ENCODE assay signal across 18 cellular contexts in genomic region chr10:104735036-104735435, GRCh38.
A peak's percentile ranks its signal among the peaks of the same experiment; 100 is the strongest.
DNase-seq lines count a peak whose midpoint lies in the region; ATAC-seq, FAIRE-seq and TF ChIP-seq lines count a peak whose summit lies in the region.
"Had no signal": no experiment of that assay in that cellular context is flagged by ENCODE, and none has a peak within 500 bp of the region (broad histone marks: within the 10 kb centered on the region; RNA-seq: fewer than 3 reads in every experiment).

No MANE protein-coding gene starts in this region.

- no peak overlapping the region for H3K56ac ChIP-seq in mesendoderm (ENCODE audit: low read length)

- no peak overlapping the region for H2BK5ac ChIP-seq in mesendoderm (ENCODE audit: low read length)

- H3K4me1 ChIP-seq in mesendoderm (ENCODE audit: control insufficient read depth, low read depth, low read length): no peaks in the 10 kb centered on the region
- H3K4me1 ChIP-seq: HAP-1, SJSA1, uterus had no signal

- no peaks in the 10 kb centered on the region for H3K27me3 ChIP-seq in mesendoderm (ENCODE audit: insufficient read depth, low read length, poor library complexity)
- H3K27me3 ChIP-seq: SJSA1, uterus had no signal

- H2AK5ac ChIP-seq in mesendoderm (ENCODE audit: low read length): no peak overlapping the region

- H3K23ac ChIP-seq in mesendoderm (ENCODE audit: low read length): no peak overlapping the region

- H3K79me1 ChIP-seq in mesendoderm (ENCODE audit: low read length): no peaks in the 10 kb centered on the region

- H3K79me2 ChIP-seq in mesendoderm (ENCODE audit: control insufficient read depth, insufficient read depth, low read length): no peaks in the 10 kb centered on the region

- WGBS in mesendoderm (ENCODE audit: extremely low coverage, insufficient coverage, low lambda C conversion rate): no CpG with 5 or more reads among the region's 8 CpGs

- no peak for FAIRE-seq in H54 (lab: Jason Lieb, UNC)
- FAIRE-seq: bronchial epithelial cell, GM12891 had no signal

- no peak overlapping the region for H3K4me3 ChIP-seq in mesendoderm (ENCODE audit: low read length)
- H3K4me3 ChIP-seq: HAP-1, SJSA1, uterus had no signal

- H3K9ac ChIP-seq in mesendoderm (ENCODE audit: low read length): no peak overlapping the region

- H3K4me2 ChIP-seq in mesendoderm (ENCODE audit: low read length): no peak overlapping the region

- no peak overlapping the region for H2BK120ac ChIP-seq in mesendoderm (ENCODE audit: low read depth, low read length)

- no peak overlapping the region for H4K5ac ChIP-seq in mesendoderm (ENCODE audit: low read length)

- H4K8ac ChIP-seq in mesendoderm (ENCODE audit: low read depth, low read length): no peak overlapping the region

- H2BK15ac ChIP-seq in mesendoderm (replicated peaks; ENCODE audit: low read depth): no peak overlapping the region

- peak in 9 of 14 donors; percentile 8 to 59 (median 38) for DNase-seq in C1 segment of cervical spinal cord (lab: John Stamatoyannopoulos, UW)
- peak; percentile 22 for DNase-seq in NCI-H146 treated with DMSO at 0.1 percent for 48 hours (lab: John Stamatoyannopoulos, UW; ENCODE audit: unreplicated experiment)
- DNase-seq in globus pallidus (ENCODE audit: low spot score): peak; percentile 49
- peak; percentile 66 for DNase-seq in mesendoderm
- no peak for DNase-seq in dedifferentiated amniotic fluid mesenchymal stem cell (ENCODE audit: extremely low spot score)
- DNase-seq in H54 (ENCODE audit: insufficient read length, low spot score): no peak
- DNase-seq: activated CD4-positive, alpha-beta T cell treated with anti-CD3 and anti-CD28 coated beads, Interleukin-2, amount 50 U/mL, for 1 hour; activated T-cell treated with anti-CD3 and anti-CD28 coated beads, Interleukin-2, amount 50 U/mL, for 24 hours; foreskin fibroblast; stimulated activated naive CD8-positive, alpha-beta T cell treated with anti-CD3 and anti-CD28 coated beads, Interleukin-15, Interleukin-2, amounts not matched to agents 100 U/mL and 50 U/mL, for 24 hours; uterus had no signal

- H3K36me3 ChIP-seq in mesendoderm (ENCODE audit: control insufficient read depth, insufficient read depth, low read length): no peaks in the 10 kb centered on the region
- H3K36me3 ChIP-seq: HAP-1, SJSA1, uterus had no signal

- H3K18ac ChIP-seq in mesendoderm (ENCODE audit: low read length): no peak overlapping the region

- H3K4ac ChIP-seq in mesendoderm (ENCODE audit: low read depth, low read length): no peak overlapping the region

- ATAC-seq in HG02938 (IDR thresholded peaks at IDR 0.05; ENCODE audit: unreplicated experiment): no peak
- ATAC-seq in HG03520 (IDR thresholded peaks at IDR 0.05; ENCODE audit: unreplicated experiment): no peak
- ATAC-seq: activated naive CD4-positive, alpha-beta T cell treated with anti-CD3 and anti-CD28 coated beads, Interleukin-2, amount 50 U/mL, for 72 hours; stimulated activated naive CD8-positive, alpha-beta T cell treated with anti-CD3 and anti-CD28 coated beads, Interleukin-15, Interleukin-2, amounts not matched to agents 100 U/mL and 50 U/mL, for 24 hours had no signal

- no peak for TF ChIP-seq POLR2A in H54 (IDR thresholded peaks at IDR 0.05; ENCODE audit: low read depth, low read length)

- H3K27ac ChIP-seq in mesendoderm (ENCODE audit: low read depth, low read length): no peak overlapping the region
- H3K27ac ChIP-seq: SJSA1, uterus had no signal

Comparison
In these comparisons a context has a peak if more than half of its experiments do, and no peak if none do; other contexts are left out.
1. DNase-seq: peak in C1 segment of cervical spinal cord (9 of 14), NCI-H146 treated with DMSO at 0.1 percent for 48 hours (single experiment), globus pallidus (single experiment) and mesendoderm (single experiment); none in dedifferentiated amniotic fluid mesenchymal stem cell (single experiment) and H54 (single experiment).